ENCODE assay signal across 8 cellular contexts in the genomic region with DNA sequence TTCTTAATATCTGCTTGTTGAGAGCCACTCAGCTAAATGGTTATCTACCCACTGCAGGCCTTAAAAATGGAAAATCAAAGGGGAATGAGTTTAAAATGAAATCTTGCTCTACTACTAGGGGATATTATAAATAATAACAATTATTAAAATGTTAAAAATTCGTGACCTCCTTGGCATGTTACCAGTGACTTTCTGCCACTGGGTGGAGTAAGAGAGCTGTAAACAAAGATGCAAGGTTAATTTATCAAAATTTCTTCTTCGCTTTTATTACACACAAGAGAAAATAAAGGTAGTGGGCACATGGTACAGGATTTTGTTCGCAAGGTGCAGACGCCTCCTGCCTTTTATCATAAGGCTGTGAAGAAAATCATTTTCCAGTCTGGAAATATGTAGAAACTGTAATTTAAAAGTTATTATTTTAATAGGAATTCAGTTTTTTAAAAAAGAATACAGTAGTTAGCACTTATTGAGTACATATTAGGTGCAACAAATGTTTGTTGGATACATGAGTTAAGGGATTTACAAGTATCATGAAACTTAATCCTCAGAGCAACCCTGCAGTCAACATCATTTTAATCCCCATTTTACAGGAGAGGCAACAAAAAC.
DNase-seq lines count a peak whose midpoint lies in the region; ATAC-seq, FAIRE-seq and TF ChIP-seq lines count a peak whose summit lies in the region.

No MANE protein-coding gene starts in this region.

- in situ Hi-C loops in mammary epithelial cell (cut with MboI; ENCODE audit: low sequenced_read_pairs in 2 of 2): no loop called here

- intact Hi-C loops in mammary epithelial cell (cut with micrococcal nuclease): loop anchor here (1.0 to 5.0 kb wide), 3 partner anchors 224 to 1496 kb away; no protein-coding TSS in a partner anchor

- no peak overlapping the region for H3K4me3 ChIP-seq in mammary epithelial cell (replicated peaks in 1 of 3; ENCODE audit: insufficient read depth in 1 of 3, low read depth in 2 of 3, low read length in 3 of 3)

- BruUV-seq in mammary epithelial cell (replicated peaks; lab: Mats Ljungman, UMichigan): no TSS peak

- CTCF ChIA-PET in mammary epithelial cell (lab: Charles Lee; ENCODE audit: low non-redundant PET): interaction anchor here (0.5 kb wide), 1 partner anchor 615 kb away, joined by 5 read pairs; no protein-coding TSS in a partner anchor

- no peaks in the 10 kb centered on the region for H3K9me3 Mint-ChIP-seq in nephron progenitor cell

- dilution Hi-C loops in mammary epithelial cell (cut with HindIII; ENCODE audit: low sequenced_read_pairs): no loop called here

- no peaks in the 10 kb centered on the region for H3K9me3 ChIP-seq in mammary epithelial cell (replicated peaks; ENCODE audit: insufficient read depth, low read length)

- H3K4me1 ChIP-seq in mammary epithelial cell (ENCODE audit: insufficient read depth, low read length): no peaks in the 10 kb centered on the region

- no peak overlapping the region for H3K27ac ChIP-seq in mammary epithelial cell (ENCODE audit: insufficient read depth, low read depth, low read length)

- TF ChIP-seq CTCF in mammary epithelial cell (conservative IDR thresholded peaks at IDR 0.05 in 1 of 2, IDR thresholded peaks at IDR 0.05 in 1 of 2; ENCODE audit: extremely low read depth in 1 of 2, insufficient read depth in 1 of 2, low read depth in 1 of 2, low read length in 2 of 2): peak; percentile 60 to 66
- peak; percentile 70 for TF ChIP-seq CTCF in nephron progenitor cell (IDR thresholded peaks at IDR 0.05)

- H2AFZ ChIP-seq in mammary epithelial cell (ENCODE audit: low read depth, low read length): no peak overlapping the region

- H3K36me3 Mint-ChIP-seq in nephron progenitor cell (ENCODE audit: low read depth): peaks cover 13% of the 10 kb centered on the region

- H3K4me1 Mint-ChIP-seq in nephron progenitor cell: no peaks in the 10 kb centered on the region

- 36% methylated on average over 4 of the region's 4 CpGs for WGBS in mammary epithelial cell (ENCODE audit: low coverage, missing lambda C conversion rate)

- no peak overlapping the region for H3K4me2 ChIP-seq in mammary epithelial cell (ENCODE audit: insufficient read depth, low read depth, low read length)

- no peak overlapping the region for H3K27ac Mint-ChIP-seq in nephron progenitor cell

- H3K27me3 ChIP-seq in mammary epithelial cell (ENCODE audit: insufficient read depth, low read length): no peaks in the 10 kb centered on the region

- peak; percentile 24 for DNase-seq in NCI-H2196 (lab: John Stamatoyannopoulos, UW; ENCODE audit: unreplicated experiment)
- DNase-seq in NCI-H2196 treated with DMSO at 0.1 percent for 48 hours (lab: John Stamatoyannopoulos, UW; ENCODE audit: unreplicated experiment): no peak
- DNase-seq in LoVo (ENCODE audit: low spot score): peak; percentile 5
- DNase-seq in mammary epithelial cell: no peak
- peak; percentile 28 for DNase-seq in nephron progenitor cell
- DNase-seq in GM19239 (ENCODE audit: insufficient read length, low spot score): no peak

- no peaks in the 10 kb centered on the region for H3K27me3 Mint-ChIP-seq in nephron progenitor cell (ENCODE audit: low read depth, poor library complexity)

- no peaks in the 10 kb centered on the region for H4K20me1 ChIP-seq in mammary epithelial cell (ENCODE audit: insufficient read depth, low read length)

- ATAC-seq in GM21515 (IDR thresholded peaks at IDR 0.05; ENCODE audit: unreplicated experiment): no peak
- no peak for ATAC-seq in HG03045 (IDR thresholded peaks at IDR 0.05; ENCODE audit: unreplicated experiment)

- no peaks in the 10 kb centered on the region for H3K79me2 ChIP-seq in mammary epithelial cell (ENCODE audit: insufficient read depth, low read length)

- H3K4me3 Mint-ChIP-seq in nephron progenitor cell: no peak overlapping the region

- no peak for FAIRE-seq in GM19239 (lab: Jason Lieb, UNC)

- no peak overlapping the region for H3K9ac ChIP-seq in mammary epithelial cell (ENCODE audit: insufficient read depth, low read length)

- no peaks in the 10 kb centered on the region for H3K36me3 ChIP-seq in mammary epithelial cell (ENCODE audit: insufficient read depth, low read length)

Comparison
In these comparisons a context has a peak if more than half of its experiments do, and no peak if none do; other contexts are left out.
1. DNase-seq: peak in NCI-H2196 (single experiment), LoVo (single experiment) and nephron progenitor cell (single experiment); none in NCI-H2196 treated with DMSO at 0.1 percent for 48 hours (single experiment), mammary epithelial cell (single experiment) and GM19239 (single experiment).